34 cellular contexts compared by ENCODE assay signal in genomic region chr13:90591260-90591926, GRCh38.
A peak's percentile ranks its signal among the peaks of the same experiment; 100 is the strongest.
DNase-seq lines count a peak whose midpoint lies in the region; ATAC-seq and TF ChIP-seq lines count a peak whose summit lies in the region.
"Had no signal": no experiment of that assay in that cellular context is flagged by ENCODE, and none has a peak within 500 bp of the region (broad histone marks: within the 10 kb centered on the region; RNA-seq: fewer than 3 reads in every experiment).

No MANE protein-coding gene starts in this region.

- POLR2A ChIA-PET in WTC11 (lab: Charles Lee), result no interaction called here

- H3K4me2 ChIP-seq in mammary epithelial cell (ENCODE audit: insufficient read depth, low read depth, low read length), result no peak overlapping the region
- H3K4me2 ChIP-seq: hepatocyte had no signal

- H3K4me1 ChIP-seq in mammary epithelial cell (ENCODE audit: insufficient read depth, low read length), result peaks cover 7% of the 10 kb centered on the region
- H3K4me1 ChIP-seq in breast epithelium, result no peaks in the 10 kb centered on the region
- H3K4me1 ChIP-seq in SJCRH30, result no peaks in the 10 kb centered on the region
- H3K4me1 ChIP-seq: esophagus squamous epithelium, gastrocnemius medialis, suprapubic skin, upper lobe of right lung had no signal

- BruUV-seq in mammary epithelial cell (replicated peaks; lab: Mats Ljungman, UMichigan), result no TSS peak

- no peaks in the 10 kb centered on the region for H3K36me3 ChIP-seq in mammary epithelial cell (ENCODE audit: insufficient read depth, low read length)
- H3K36me3 ChIP-seq in breast epithelium, result no peaks in the 10 kb centered on the region
- no peaks in the 10 kb centered on the region for H3K36me3 ChIP-seq in SJCRH30
- H3K36me3 ChIP-seq: esophagus squamous epithelium, gastrocnemius medialis, ovary, suprapubic skin, upper lobe of right lung had no signal

- H3K27ac Mint-ChIP-seq in WTC11 (peak overlapping the region; percentile 76), glutamatergic neuron (ENCODE audit: unreplicated experiment) (no peak overlapping the region)
- H3K27ac Mint-ChIP-seq: activated naive CD8-positive, alpha-beta T cell; CD14-positive monocyte; nephron; stimulated activated naive B cell treated with anti-CD40 and anti-IgM and Interleukin-4, amounts not matched to agents 10 μg/mL and 1 μg/mL and 100 μg/mL, for 72 hours had no signal

- TF ChIP-seq CTCF in mammary epithelial cell (conservative IDR thresholded peaks at IDR 0.05 in 1 of 2, IDR thresholded peaks at IDR 0.05 in 1 of 2; ENCODE audit: extremely low read depth in 1 of 2, insufficient read depth in 1 of 2, low read depth in 1 of 2, low read length in 2 of 2) (peak; percentile 8 to 33), breast epithelium (IDR thresholded peaks at IDR 0.05) (no peak), WTC11 (IDR thresholded peaks at IDR 0.05) (no peak), epithelial cell of esophagus (IDR thresholded peaks at IDR 0.05; ENCODE audit: insufficient read depth, low read depth, low read length, missing control alignments) (no peak), glutamatergic neuron (IDR thresholded peaks at IDR 0.05; ENCODE audit: partially characterized antibody, unreplicated experiment) (no peak)

- no peaks in the 10 kb centered on the region for H3K27me3 ChIP-seq in mammary epithelial cell (ENCODE audit: insufficient read depth, low read length)
- H3K27me3 ChIP-seq in breast epithelium, result no peaks in the 10 kb centered on the region
- no peaks in the 10 kb centered on the region for H3K27me3 ChIP-seq in SJCRH30
- H3K27me3 ChIP-seq: esophagus squamous epithelium, gastrocnemius medialis, hepatocyte, ovary, suprapubic skin, upper lobe of right lung had no signal

- H2AFZ ChIP-seq in mammary epithelial cell (ENCODE audit: low read depth, low read length), result peak overlapping the region; percentile 58
- H2AFZ ChIP-seq: hepatocyte had no signal

- H3K27ac ChIP-seq in mammary epithelial cell (ENCODE audit: insufficient read depth, low read depth, low read length) (no peak overlapping the region), breast epithelium (no peak overlapping the region), SJCRH30 (no peak overlapping the region)
- H3K27ac ChIP-seq: esophagus squamous epithelium, gastrocnemius medialis, hepatocyte, ovary, suprapubic skin, upper lobe of right lung had no signal

- H3K9me3 ChIP-seq in mammary epithelial cell (replicated peaks; ENCODE audit: insufficient read depth, low read length), result no peaks in the 10 kb centered on the region
- peaks cover 0 to 8% of the 10 kb centered on the region in 2 donors for H3K9me3 ChIP-seq in breast epithelium
- H3K9me3 ChIP-seq in SJCRH30 (replicated peaks), result no peaks in the 10 kb centered on the region
- H3K9me3 ChIP-seq: esophagus squamous epithelium, gastrocnemius medialis, ovary, suprapubic skin, upper lobe of right lung had no signal

- CTCF ChIA-PET in mammary epithelial cell (lab: Charles Lee; ENCODE audit: low non-redundant PET) (interaction anchor here (0.7 kb wide), 1 partner anchor 276 kb away, joined by 5 read pairs; no protein-coding TSS in a partner anchor), WTC11 (lab: Charles Lee) (no interaction called here)

- WGBS in mammary epithelial cell (ENCODE audit: low coverage, missing lambda C conversion rate), result 63% methylated on average over 1 of the region's 1 CpG

- peak; percentile 6 for DNase-seq in mammary epithelial cell
- DNase-seq in breast epithelium (ENCODE audit: low spot score in 2 of 2), result no peak
- no peak for DNase-seq in WTC11 (ENCODE audit: low spot score)
- peak; percentile 32 for DNase-seq in epithelial cell of esophagus (ENCODE audit: low read depth)
- DNase-seq in glutamatergic neuron, result no peak
- DNase-seq in SJCRH30, result no peak
- no peak for DNase-seq in activated CD4-positive, CD25-positive, alpha-beta regulatory T cell treated with anti-CD3 and anti-CD28 coated beads, Interleukin-2, amount 50 U/mL, for 72 hours
- DNase-seq: 8988T; activated CD4-positive, alpha-beta T cell treated with anti-CD3 and anti-CD28 coated beads for 48 hours; activated effector memory CD4-positive, alpha-beta T cell treated with anti-CD3 and anti-CD28 coated beads, Interleukin-2, amount 50 U/mL, for 16 hours; anterior cingulate cortex; cortex of kidney; esophagus squamous epithelium; gastrocnemius medialis; GOT3; KG1; left cardiac atrium; NCI-H1105 treated with DMSO at 0.1 percent for 48 hours; NCI-H2029; NCI-H226; NCI-H526 treated with DMSO at 0.1 percent for 48 hours; NK-92 treated with Interleukin-12 subunit alpha and Interleukin-12 subunit beta, amount 100 ng/mL, for 24 hours; ovary; Right ventricle myocardium superior; stimulated activated naive B cell treated with anti-CD40 and anti-IgM and Interleukin-4, amounts not matched to agents 10 μg/mL and 1 μg/mL and 100 μg/mL, for 72 hours; upper lobe of right lung had no signal

- intact Hi-C loops in mammary epithelial cell (cut with micrococcal nuclease) (loop anchor here (1.0 kb wide), 1 partner anchor 276 kb away; no protein-coding TSS in a partner anchor), breast epithelium (cut with DNase I; ENCODE audit: low total_unique reads) (no loop called here)

- H3K4me1 Mint-ChIP-seq in WTC11, result peaks cover 8% of the 10 kb centered on the region
- no peaks in the 10 kb centered on the region for H3K4me1 Mint-ChIP-seq in glutamatergic neuron (ENCODE audit: low read depth, unreplicated experiment)
- H3K4me1 Mint-ChIP-seq: CD14-positive monocyte; nephron; stimulated activated naive B cell treated with anti-CD40 and anti-IgM and Interleukin-4, amounts not matched to agents 10 μg/mL and 1 μg/mL and 100 μg/mL, for 72 hours had no signal

- H3K4me3 Mint-ChIP-seq in WTC11 (no peak overlapping the region), glutamatergic neuron (ENCODE audit: unreplicated experiment) (no peak overlapping the region)
- H3K4me3 Mint-ChIP-seq: activated naive CD8-positive, alpha-beta T cell; CD14-positive monocyte; nephron; stimulated activated naive B cell treated with anti-CD40 and anti-IgM and Interleukin-4, amounts not matched to agents 10 μg/mL and 1 μg/mL and 100 μg/mL, for 72 hours had no signal

- H3K79me2 ChIP-seq in mammary epithelial cell (ENCODE audit: insufficient read depth, low read length), result no peaks in the 10 kb centered on the region
- H3K79me2 ChIP-seq: hepatocyte had no signal

- peaks cover 14% of the 10 kb centered on the region for H3K9me3 Mint-ChIP-seq in WTC11
- H3K9me3 Mint-ChIP-seq in glutamatergic neuron (ENCODE audit: unreplicated experiment), result peaks cover 1% of the 10 kb centered on the region

- H3K27me3 Mint-ChIP-seq in WTC11 (ENCODE audit: low read depth) (no peaks in the 10 kb centered on the region), glutamatergic neuron (ENCODE audit: unreplicated experiment) (no peaks in the 10 kb centered on the region)
- H3K27me3 Mint-ChIP-seq: activated naive CD8-positive, alpha-beta T cell; stimulated activated naive B cell treated with anti-CD40 and anti-IgM and Interleukin-4, amounts not matched to agents 10 μg/mL and 1 μg/mL and 100 μg/mL, for 72 hours had no signal

- H3K36me3 Mint-ChIP-seq in WTC11 (peaks cover 15% of the 10 kb centered on the region), glutamatergic neuron (ENCODE audit: unreplicated experiment) (peaks cover 7% of the 10 kb centered on the region)
- H3K36me3 Mint-ChIP-seq: activated naive CD8-positive, alpha-beta T cell; CD14-positive monocyte; stimulated activated naive B cell treated with anti-CD40 and anti-IgM and Interleukin-4, amounts not matched to agents 10 μg/mL and 1 μg/mL and 100 μg/mL, for 72 hours had no signal

- H4K20me1 ChIP-seq in mammary epithelial cell (ENCODE audit: insufficient read depth, low read length), result no peaks in the 10 kb centered on the region

- H3K9ac ChIP-seq in mammary epithelial cell (ENCODE audit: insufficient read depth, low read length), result no peak overlapping the region

- no peak for ATAC-seq in WTC11
- ATAC-seq in HG03521 (IDR thresholded peaks at IDR 0.05; ENCODE audit: unreplicated experiment), result no peak
- ATAC-seq: gastrocnemius medialis; left cardiac atrium; Panc1; stimulated activated naive B cell treated with anti-CD40 and anti-IgM and Interleukin-4, amounts not matched to agents 10 μg/mL and 1 μg/mL and 100 μg/mL, for 72 hours; upper lobe of right lung had no signal

- no peak overlapping the region for H3K4me3 ChIP-seq in mammary epithelial cell (replicated peaks in 1 of 3; ENCODE audit: insufficient read depth in 1 of 3, low read depth in 2 of 3, low read length in 3 of 3)
- no peak overlapping the region for H3K4me3 ChIP-seq in breast epithelium
- no peak overlapping the region for H3K4me3 ChIP-seq in epithelial cell of esophagus (ENCODE audit: low read length)
- no peak overlapping the region for H3K4me3 ChIP-seq in SJCRH30
- H3K4me3 ChIP-seq: esophagus squamous epithelium, gastrocnemius medialis, hepatocyte, lung, ovary, suprapubic skin, upper lobe of right lung had no signal

- dilution Hi-C loops in mammary epithelial cell (cut with HindIII; ENCODE audit: low sequenced_read_pairs), result loop anchor here (5.0 kb wide), 1 partner anchor 36 kb away; no protein-coding TSS in a partner anchor

- no peak for TF ChIP-seq POLR2A in breast epithelium (IDR thresholded peaks at IDR 0.05)

- in situ Hi-C loops in mammary epithelial cell (cut with MboI; ENCODE audit: low sequenced_read_pairs in 2 of 2), result no loop called here

TF ChIP-seq in WTC11, 78 proteins besides CTCF, POLR2A, EP300 and RAD21 (continues in another document):
- TF ChIP-seq, protein P1, sequence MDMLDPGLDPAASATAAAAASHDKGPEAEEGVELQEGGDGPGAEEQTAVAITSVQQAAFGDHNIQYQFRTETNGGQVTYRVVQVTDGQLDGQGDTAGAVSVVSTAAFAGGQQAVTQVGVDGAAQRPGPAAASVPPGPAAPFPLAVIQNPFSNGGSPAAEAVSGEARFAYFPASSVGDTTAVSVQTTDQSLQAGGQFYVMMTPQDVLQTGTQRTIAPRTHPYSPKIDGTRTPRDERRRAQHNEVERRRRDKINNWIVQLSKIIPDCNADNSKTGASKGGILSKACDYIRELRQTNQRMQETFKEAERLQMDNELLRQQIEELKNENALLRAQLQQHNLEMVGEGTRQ (CRISPR knock-in tag; IDR thresholded peaks at IDR 0.05), result no peak
- TF ChIP-seq ETV6 (CRISPR knock-in tag; IDR thresholded peaks at IDR 0.05), result no peak

Comparison
In these comparisons a context has a peak if more than half of its experiments do, and no peak if none do; other contexts are left out.
1. DNase-seq: peak in mammary epithelial cell (single experiment) and epithelial cell of esophagus (single experiment); none in breast epithelium (0 of 2), WTC11 (single experiment), glutamatergic neuron (single experiment), SJCRH30 (0 of 2) and activated CD4-positive, CD25-positive, alpha-beta regulatory T cell treated with anti-CD3 and anti-CD28 coated beads, Interleukin-2, amount 50 U/mL, for 72 hours (single experiment).
2. CTCF ChIP-seq: peak in mammary epithelial cell (2 of 2); none in breast epithelium (0 of 3), WTC11 (single experiment), epithelial cell of esophagus (single experiment) and glutamatergic neuron (single experiment).